ENCODE assay signal across 28 cellular contexts in the genomic region with DNA sequence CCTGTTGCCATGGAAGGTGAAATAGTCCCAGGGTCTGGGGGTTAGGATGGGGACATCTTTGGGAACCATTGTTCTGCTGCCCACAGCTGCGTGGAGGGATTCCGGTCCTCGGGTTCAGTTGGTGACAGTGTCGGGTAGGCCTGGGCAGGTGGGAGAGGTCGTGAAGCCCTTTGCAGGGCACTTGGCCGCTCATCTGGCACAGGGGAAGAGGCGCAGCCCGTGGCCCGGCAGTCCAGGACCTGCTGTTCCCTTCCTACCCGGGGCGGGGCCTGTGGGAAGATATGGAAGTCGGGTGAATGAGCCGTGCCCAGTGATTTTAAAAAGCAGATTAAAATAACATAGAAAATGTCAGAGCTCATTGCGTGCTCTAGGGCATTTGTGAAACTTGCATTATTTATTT.
"Had no signal": no experiment of that assay in that cellular context is flagged by ENCODE, and none has a peak within 500 bp of the region (broad histone marks: within the 10 kb centered on the region; RNA-seq: fewer than 3 reads in every experiment).

No MANE protein-coding gene starts in this region.

- H3K4me3 ChIP-seq: adrenal gland, cardiac muscle cell, coronary artery, dorsolateral prefrontal cortex, gastrocnemius medialis, lower lobe of right lung, ovary, spleen, uterus had no signal

- H3K9me3 ChIP-seq: adrenal gland, gastrocnemius medialis, lower lobe of right lung, neutrophil, ovary, spleen, uterus had no signal

- ATAC-seq: gastrocnemius medialis; lower lobe of right lung; naive thymus-derived CD8-positive, alpha-beta T cell had no signal

- H3K27me3 Mint-ChIP-seq: activated naive CD8-positive, alpha-beta T cell treated with anti-CD3 and anti-CD28 coated beads for 36 hours; naive thymus-derived CD8-positive, alpha-beta T cell; progenitor cell of endocrine pancreas; type B pancreatic cell had no signal

- H3K27ac Mint-ChIP-seq: activated naive CD4-positive, alpha-beta T cell treated with anti-CD3 and anti-CD28 coated beads for 36 hours; activated naive CD8-positive, alpha-beta T cell treated with anti-CD3 and anti-CD28 coated beads for 36 hours; immature natural killer cell; type B pancreatic cell had no signal

- H3K27ac ChIP-seq: cardiac muscle cell, coronary artery, gastrocnemius medialis, lower lobe of right lung, neutrophil, ovary, spleen, uterus had no signal

- H3K9me3 Mint-ChIP-seq: activated naive CD4-positive, alpha-beta T cell treated with anti-CD3 and anti-CD28 coated beads for 36 hours; activated naive CD8-positive, alpha-beta T cell treated with anti-CD3 and anti-CD28 coated beads for 36 hours; brain; immature natural killer cell; naive thymus-derived CD8-positive, alpha-beta T cell; type B pancreatic cell had no signal

- DNase-seq: activated CD4-positive, alpha-beta T cell treated with anti-CD3 and anti-CD28 coated beads for 4 hours; activated CD4-positive, alpha-beta T cell treated with anti-CD3 and anti-CD28 coated beads, Interleukin-2, amount 50 U/mL, for 4 hours; activated effector memory CD4-positive, alpha-beta T cell treated with anti-CD3 and anti-CD28 coated beads, Interleukin-2, amount 50 U/mL, for 16 hours; activated naive CD4-positive, alpha-beta T cell treated with anti-CD3 and anti-CD28 coated beads for 36 hours; activated naive CD8-positive, alpha-beta T cell treated with anti-CD3 and anti-CD28 coated beads for 36 hours; activated T-cell treated with anti-CD3 and anti-CD28 coated beads for 4 hours; adrenal gland; dorsolateral prefrontal cortex; effector memory CD4-positive, alpha-beta T cell; erythroblast; gastrocnemius medialis; hippocampal formation; immature natural killer cell; kidney; lower lobe of right lung; mesenchymal stem cell; naive thymus-derived CD8-positive, alpha-beta T cell; ovary; spleen; stimulated activated naive CD4-positive, alpha-beta T cell; T-helper 1 cell; uterus had no signal

- H3K36me3 ChIP-seq: ovary, uterus had no signal

- FAIRE-seq: kidney had no signal

- H3K4me1 ChIP-seq: lower lobe of right lung, uterus had no signal

- H3K27me3 ChIP-seq: adrenal gland, cardiac muscle cell, dorsolateral prefrontal cortex, gastrocnemius medialis, neutrophil, ovary, spleen, uterus had no signal

- H3K4me3 Mint-ChIP-seq: activated naive CD4-positive, alpha-beta T cell treated with anti-CD3 and anti-CD28 coated beads for 36 hours; activated naive CD8-positive, alpha-beta T cell treated with anti-CD3 and anti-CD28 coated beads for 36 hours; brain; immature natural killer cell; naive thymus-derived CD8-positive, alpha-beta T cell; type B pancreatic cell had no signal
